Comparison of ENCODE assay signal across 8 cellular contexts in genomic region chr12:121096199-121096798, GRCh38. TPM values are rescaled to one million over a fixed set of nuclear protein-coding genes. Genes with fewer than 3 reads are reported as not detected.
DNase-seq lines count a peak whose midpoint lies in the region; TF ChIP-seq lines count a peak whose summit lies in the region.

No MANE protein-coding gene starts in this region.

- 41% methylated on average over 8 of the region's 11 CpGs for WGBS in mammary epithelial cell (ENCODE audit: low coverage, missing lambda C conversion rate)
- no CpG with 5 or more reads among the region's 11 CpGs for WGBS in trophoblast cell (ENCODE audit: extremely low coverage, insufficient coverage, insufficient read length)

- no peak overlapping the region for H2BK120ac ChIP-seq in trophoblast cell (ENCODE audit: insufficient read depth, low read length, poor library complexity)

- peaks cover 28% of the 10 kb centered on the region for H3K4me1 Mint-ChIP-seq in T-helper 1 cell treated with Interleukin-12 subunit alpha and Interleukin-12 subunit beta and Interleukin-4 antibody, amounts not matched to agents 30 μg/mL and 1 μg/mL, for 36 hours (ENCODE audit: low read depth)

- peaks cover 5% of the 10 kb centered on the region for H3K4me1 ChIP-seq in mammary epithelial cell (ENCODE audit: insufficient read depth, low read length)
- no peaks in the 10 kb centered on the region for H3K4me1 ChIP-seq in rectal smooth muscle tissue (ENCODE audit: control insufficient read depth, insufficient read depth, low read length)
- H3K4me1 ChIP-seq in trophoblast cell (ENCODE audit: control insufficient read depth in 1 of 2, insufficient read depth in 2 of 2, low read length in 2 of 2), result peaks cover 0 to 2% of the 10 kb centered on the region in 2 experiments

- no peak overlapping the region for H3K4me3 ChIP-seq in mammary epithelial cell (replicated peaks in 1 of 3; ENCODE audit: insufficient read depth in 1 of 3, low read depth in 2 of 3, low read length in 3 of 3)
- H3K4me3 ChIP-seq in rectal smooth muscle tissue (ENCODE audit: low read length), result peak overlapping the region; percentile 56
- no peak overlapping the region for H3K4me3 ChIP-seq in trophoblast cell (ENCODE audit: low read depth, low read length)

- H3K27ac ChIP-seq in mammary epithelial cell (ENCODE audit: insufficient read depth, low read depth, low read length), result no peak overlapping the region
- H3K27ac ChIP-seq in rectal smooth muscle tissue (ENCODE audit: low read depth, low read length), result no peak overlapping the region
- H3K27ac ChIP-seq in trophoblast cell (ENCODE audit: low read depth, low read length), result no peak overlapping the region

- no peak overlapping the region for H4K8ac ChIP-seq in trophoblast cell (ENCODE audit: low read depth, low read length)

- peaks cover 1% of the 10 kb centered on the region for H3K36me3 Mint-ChIP-seq in T-helper 1 cell treated with Interleukin-12 subunit alpha and Interleukin-12 subunit beta and Interleukin-4 antibody, amounts not matched to agents 30 μg/mL and 1 μg/mL, for 36 hours (ENCODE audit: low read depth)

- peak overlapping the region; percentile 88 for H3K4me3 Mint-ChIP-seq in T-helper 1 cell treated with Interleukin-12 subunit alpha and Interleukin-12 subunit beta and Interleukin-4 antibody, amounts not matched to agents 30 μg/mL and 1 μg/mL, for 36 hours

- intact Hi-C loops in mammary epithelial cell (cut with micrococcal nuclease), result loop anchor here (1.0 to 5.0 kb wide), 3 partner anchors 91 to 513 kb away; no protein-coding TSS in a partner anchor

- H3K79me2 ChIP-seq in mammary epithelial cell (ENCODE audit: insufficient read depth, low read length), result no peaks in the 10 kb centered on the region
- H3K79me2 ChIP-seq in trophoblast cell (ENCODE audit: control insufficient read depth, insufficient read depth, low read length, poor library complexity), result no peaks in the 10 kb centered on the region

- CTCF ChIA-PET in mammary epithelial cell (lab: Charles Lee; ENCODE audit: low non-redundant PET), result interaction anchor here (0.7 kb wide), 1 partner anchor 515 kb away, joined by 3 read pairs; the partner anchor contains the start of gene POP5

- peak overlapping the region; percentile 9 for H3K4me2 ChIP-seq in mammary epithelial cell (ENCODE audit: insufficient read depth, low read depth, low read length)
- no peak overlapping the region for H3K4me2 ChIP-seq in trophoblast cell (ENCODE audit: low read length)

- no peak overlapping the region for H3K18ac ChIP-seq in trophoblast cell (ENCODE audit: low read length)

- no peak overlapping the region for H2AFZ ChIP-seq in mammary epithelial cell (ENCODE audit: low read depth, low read length)
- no peak overlapping the region for H2AFZ ChIP-seq in trophoblast cell (ENCODE audit: insufficient read depth, low read length, poor library complexity)

- H2AK5ac ChIP-seq in trophoblast cell (ENCODE audit: low read length), result no peak overlapping the region

- no peak for DNase-seq in T-helper 1 cell
- peak; percentile 87 for DNase-seq in MV-4-11 (lab: John Stamatoyannopoulos, UW)
- no peak for DNase-seq in mammary epithelial cell
- no peak for DNase-seq in NCI-H510A treated with DMSO at 0.1 percent for 48 hours (lab: John Stamatoyannopoulos, UW)
- DNase-seq in trophoblast cell, result no peak
- DNase-seq in effector CD8-positive, alpha-beta T cell (lab: John Stamatoyannopoulos, UW), result no peak

- dilution Hi-C loops in mammary epithelial cell (cut with HindIII; ENCODE audit: low sequenced_read_pairs), result loop anchor here (10.0 kb wide), 1 partner anchor 91 kb away; no protein-coding TSS in a partner anchor

- no peak overlapping the region for H4K12ac ChIP-seq in trophoblast cell (ENCODE audit: low read depth, low read length)

- H4K91ac ChIP-seq in trophoblast cell (ENCODE audit: low read depth, low read length), result no peak overlapping the region

- in situ Hi-C loops in mammary epithelial cell (cut with MboI; ENCODE audit: low sequenced_read_pairs in 2 of 2), result loop anchor here in 1 of 2 donors (10.0 kb wide), 1 partner anchor 81 kb away; the partner anchor contains the start of gene C12orf43

- no peak overlapping the region for H2BK12ac ChIP-seq in trophoblast cell (ENCODE audit: low read length)

- no peaks in the 10 kb centered on the region for H3K27me3 ChIP-seq in mammary epithelial cell (ENCODE audit: insufficient read depth, low read length)
- H3K27me3 ChIP-seq in rectal smooth muscle tissue (ENCODE audit: control insufficient read depth, insufficient read depth, low read length), result no peaks in the 10 kb centered on the region
- no peaks in the 10 kb centered on the region for H3K27me3 ChIP-seq in trophoblast cell (ENCODE audit: insufficient read depth, low read length)

- no peak for TF ChIP-seq CTCF in mammary epithelial cell (conservative IDR thresholded peaks at IDR 0.05 in 1 of 2, IDR thresholded peaks at IDR 0.05 in 1 of 2; ENCODE audit: extremely low read depth in 1 of 2, insufficient read depth in 1 of 2, low read depth in 1 of 2, low read length in 2 of 2)

- no peaks in the 10 kb centered on the region for H3K36me3 ChIP-seq in mammary epithelial cell (ENCODE audit: insufficient read depth, low read length)
- H3K36me3 ChIP-seq in rectal smooth muscle tissue (ENCODE audit: control insufficient read depth, insufficient read depth, low read length), result no peaks in the 10 kb centered on the region
- H3K36me3 ChIP-seq in trophoblast cell (ENCODE audit: control insufficient read depth in 1 of 2, insufficient read depth in 2 of 2, low read length in 2 of 2), result no peaks in the 10 kb centered on the region

- H3K14ac ChIP-seq in trophoblast cell (ENCODE audit: low read length), result no peak overlapping the region

- no peak overlapping the region for H2BK5ac ChIP-seq in trophoblast cell (ENCODE audit: low read depth, low read length, poor library complexity)

- H3K9ac ChIP-seq in mammary epithelial cell (ENCODE audit: insufficient read depth, low read length) (no peak overlapping the region), rectal smooth muscle tissue (ENCODE audit: low read length) (no peak overlapping the region), trophoblast cell (ENCODE audit: low read length) (no peak overlapping the region)

- H3K27ac Mint-ChIP-seq in T-helper 1 cell treated with Interleukin-12 subunit alpha and Interleukin-12 subunit beta and Interleukin-4 antibody, amounts not matched to agents 30 μg/mL and 1 μg/mL, for 36 hours, result peak overlapping the region; percentile 65

- H3K27me3 Mint-ChIP-seq in T-helper 1 cell treated with Interleukin-12 subunit alpha and Interleukin-12 subunit beta and Interleukin-4 antibody, amounts not matched to agents 30 μg/mL and 1 μg/mL, for 36 hours (ENCODE audit: low read depth), result peaks cover 17% of the 10 kb centered on the region

- H3K9me3 Mint-ChIP-seq in T-helper 1 cell treated with Interleukin-12 subunit alpha and Interleukin-12 subunit beta and Interleukin-4 antibody, amounts not matched to agents 30 μg/mL and 1 μg/mL, for 36 hours, result peaks cover 12% of the 10 kb centered on the region

- no peak overlapping the region for H3K4ac ChIP-seq in trophoblast cell (ENCODE audit: low read depth, low read length)

- no peaks in the 10 kb centered on the region for H4K20me1 ChIP-seq in mammary epithelial cell (ENCODE audit: insufficient read depth, low read length)

- H3K9me3 ChIP-seq in mammary epithelial cell (replicated peaks; ENCODE audit: insufficient read depth, low read length), result peaks cover 3% of the 10 kb centered on the region
- H3K9me3 ChIP-seq in trophoblast cell (ENCODE audit: insufficient read depth, low read depth, low read length), result no peaks in the 10 kb centered on the region

- no TSS peak for BruUV-seq in mammary epithelial cell (replicated peaks; lab: Mats Ljungman, UMichigan)

- peaks cover 3% of the 10 kb centered on the region for H3K79me1 ChIP-seq in trophoblast cell (ENCODE audit: low read length)

- no peak overlapping the region for H3K23ac ChIP-seq in trophoblast cell (ENCODE audit: low read length)

RNA-seq across cellular contexts. Expression of gene P2RX7, which starts 36.4 kb away (rescaled TPM):
- under 1 TPM; 0.17 to 0.49 TPM for total RNA-seq in mammary epithelial cell
- 0.26 TPM for polyA plus RNA-seq in mammary epithelial cell
- 28.1 TPM for polyA minus RNA-seq in mammary epithelial cell
- 0.01 TPM in 2 replicates for polyA plus RNA-seq in trophoblast cell (2013)

RNA-seq across cellular contexts. Expression of gene OASL, which starts 57.3 kb away (rescaled TPM):
- total RNA-seq in mammary epithelial cell, result under 1 TPM; 0.50 to 0.66 TPM
- polyA plus RNA-seq in mammary epithelial cell, result 0.50 TPM
- polyA minus RNA-seq in mammary epithelial cell, result not detected
- polyA plus RNA-seq in trophoblast cell (2013), result not detected in 2 replicates
